In genomic region chr20:31577194-31577593, GRCh38 we compare ENCODE assay signal across 21 cellular contexts. TPM values are rescaled to one million over a fixed set of nuclear protein-coding genes. Genes with fewer than 3 reads are reported as not detected.
DNase-seq lines count a peak whose midpoint lies in the region; ATAC-seq and TF ChIP-seq lines count a peak whose summit lies in the region.
"Had no signal": no experiment of that assay in that cellular context is flagged by ENCODE, and none has a peak within 500 bp of the region (broad histone marks: within the 10 kb centered on the region; RNA-seq: fewer than 3 reads in every experiment).

No MANE protein-coding gene starts in this region.

- no peaks in the 10 kb centered on the region for H3K9me3 ChIP-seq in CD8-positive, alpha-beta memory T cell (ENCODE audit: low read length)
- H3K9me3 ChIP-seq: adrenal gland, breast epithelium had no signal

- CTCF ChIA-PET in CD8-positive, alpha-beta memory T cell (lab: Charles Lee), result interaction anchor here (1.1 to 30.9 kb wide), 5 partner anchors 8 to 29 kb away, joined by 3 to 887 read pairs (median 6); partner anchors contain the start of gene ID1
- CTCF ChIA-PET in WTC11 (lab: Charles Lee), result interaction anchor here (0.9 to 15.0 kb wide), 7 partner anchors 9 to 146 kb away, joined by 3 to 927 read pairs (median 11); partner anchors contain the start of genes BCL2L1 and ID1

- no peaks in the 10 kb centered on the region for H3K27me3 ChIP-seq in CD8-positive, alpha-beta memory T cell (ENCODE audit: insufficient read depth, low read length, poor library complexity, severe bottlenecking)
- H3K27me3 ChIP-seq: adrenal gland, breast epithelium had no signal

- ATAC-seq in WTC11 (no peak), HG02798 (IDR thresholded peaks at IDR 0.05; ENCODE audit: poor library complexity, unreplicated experiment) (no peak)
- ATAC-seq: sciatic nerve had no signal

- H3K4me1 ChIP-seq in CD8-positive, alpha-beta memory T cell (ENCODE audit: insufficient read depth, low read length), result peaks cover 13% of the 10 kb centered on the region

- no peak overlapping the region for H3K4me3 ChIP-seq in CD8-positive, alpha-beta memory T cell (ENCODE audit: low read length)
- H3K4me3 ChIP-seq: adrenal gland, breast epithelium had no signal

- H3K36me3 ChIP-seq in CD8-positive, alpha-beta memory T cell (ENCODE audit: insufficient read depth, low read length), result no peaks in the 10 kb centered on the region
- H3K36me3 ChIP-seq: adrenal gland, breast epithelium had no signal

- H3K9me3 Mint-ChIP-seq in CD8-positive, alpha-beta memory T cell, result no peaks in the 10 kb centered on the region
- H3K9me3 Mint-ChIP-seq in WTC11 (no peaks in the 10 kb centered on the region), mesothelial cell of epicardium (no peaks in the 10 kb centered on the region)

- H3K4me1 Mint-ChIP-seq in CD8-positive, alpha-beta memory T cell, result peaks cover 19 to 25% (median 22%) of the 10 kb centered on the region in 3 donors
- H3K4me1 Mint-ChIP-seq in WTC11 (peaks cover 52% of the 10 kb centered on the region), mesothelial cell of epicardium (peaks cover 43% of the 10 kb centered on the region)

- TF ChIP-seq CTCF in 22Rv1 (IDR thresholded peaks at IDR 0.05) (no peak), WTC11 (IDR thresholded peaks at IDR 0.05) (no peak), mesothelial cell of epicardium (IDR thresholded peaks at IDR 0.05; ENCODE audit: unreplicated experiment) (no peak)

- H3K36me3 Mint-ChIP-seq in CD8-positive, alpha-beta memory T cell, result peaks cover 0 to 2% (median 0%) of the 10 kb centered on the region in 3 donors
- H3K36me3 Mint-ChIP-seq in WTC11 (peaks cover 11% of the 10 kb centered on the region), mesothelial cell of epicardium (peaks cover 5% of the 10 kb centered on the region)

- POLR2A ChIA-PET in CD8-positive, alpha-beta memory T cell (lab: Charles Lee), result interaction anchor here (1.1 kb wide), 1 partner anchor 27 kb away, joined by 3 read pairs; no protein-coding TSS in a partner anchor
- POLR2A ChIA-PET in WTC11 (lab: Charles Lee), result interaction anchor here (2.8 kb wide), 1 partner anchor 28 kb away, joined by 28 read pairs; the partner anchor contains the start of gene ID1

- peak overlapping the region in 5 of 7 donors; percentile 44 to 72 (median 58) for H3K4me3 Mint-ChIP-seq in CD8-positive, alpha-beta memory T cell
- H3K4me3 Mint-ChIP-seq in WTC11 (no peak overlapping the region), mesothelial cell of epicardium (no peak overlapping the region)

- DNase-seq in CD8-positive, alpha-beta memory T cell, result no peak
- DNase-seq in WTC11 (ENCODE audit: low spot score), result no peak
- no peak for DNase-seq in mesothelial cell of epicardium (ENCODE audit: low spot score in 2 of 2, unreplicated experiment in 2 of 2)
- no peak for DNase-seq in NCI-H2171 (lab: John Stamatoyannopoulos, UW)
- DNase-seq in MV-4-11 (lab: John Stamatoyannopoulos, UW), result no peak
- DNase-seq in GM03348 (ENCODE audit: low spot score), result no peak
- DNase-seq: activated CD4-positive, alpha-beta T cell treated with anti-CD3 and anti-CD28 coated beads for 1 hour; adrenal gland; cortex of kidney; DMS153; HCEC 1CT; mammary epithelial cell; NCI-H1694 treated with DMSO at 0.1 percent for 48 hours; NCI-H69; substantia nigra had no signal

- peak overlapping the region; percentile 100 for H3K27ac ChIP-seq in 22Rv1
- no peak overlapping the region for H3K27ac ChIP-seq in CD8-positive, alpha-beta memory T cell (ENCODE audit: low read depth, low read length)
- H3K27ac ChIP-seq: adrenal gland, breast epithelium, C4-2B, parathyroid adenoma had no signal

- H3K27ac Mint-ChIP-seq in CD8-positive, alpha-beta memory T cell, result peak overlapping the region in 4 of 8 donors; percentile 29 to 83 (median 68)
- H3K27ac Mint-ChIP-seq in WTC11 (peak overlapping the region; percentile 57; the same call in 1 of the 2 replicates), mesothelial cell of epicardium (peak overlapping the region; percentile 83)

- H3K27me3 Mint-ChIP-seq in CD8-positive, alpha-beta memory T cell, result no peaks in the 10 kb centered on the region
- H3K27me3 Mint-ChIP-seq in WTC11 (ENCODE audit: low read depth) (no peaks in the 10 kb centered on the region; the same call in 1 of the 2 replicates), mesothelial cell of epicardium (ENCODE audit: low read depth) (no peaks in the 10 kb centered on the region)

TF ChIP-seq in WTC11, 78 proteins besides CTCF, POLR2A, EP300 and RAD21:
- TF ChIP-seq ESRRA (CRISPR knock-in tag; IDR thresholded peaks at IDR 0.05; ENCODE audit: borderline replicate concordance), result no peak
- TF ChIP-seq TEAD4 (CRISPR knock-in tag; IDR thresholded peaks at IDR 0.05), result no peak
- no peak for TF ChIP-seq HMGA2 (CRISPR knock-in tag; IDR thresholded peaks at IDR 0.05)
- TF ChIP-seq ETV6 (CRISPR knock-in tag; IDR thresholded peaks at IDR 0.05), result no peak

RNA-seq across cellular contexts. Expression of gene ID1, which starts 27.9 kb away (rescaled TPM):
- under 1 TPM; 0.55 to 0.72 TPM for total RNA-seq in CD8-positive, alpha-beta memory T cell
- 2.2 TPM for polyA plus RNA-seq in CD8-positive, alpha-beta memory T cell
- total RNA-seq in WTC11 (2021), result 88.8 to 158 TPM (median 149 TPM) in 3 replicates
- 374 to 378 TPM (median 377 TPM) in 3 replicates for total RNA-seq in mesothelial cell of epicardium

Comparison
In these comparisons a context has a peak if more than half of its experiments do, and no peak if none do; other contexts are left out.
1. H3K4me3 Mint-ChIP-seq: peak in CD8-positive, alpha-beta memory T cell (5 of 7); none in WTC11 (single experiment) and mesothelial cell of epicardium (single experiment).
2. RNA of gene ID1, which starts 27.9 kb away (total RNA-seq): 374 to 378 TPM in mesothelial cell of epicardium and 88.8 to 158 TPM in WTC11; 0.55 to 0.72 TPM in CD8-positive, alpha-beta memory T cell; every median in the first group is over 10 times any median in the second.